In genomic region chr6:110357696-110358535, GRCh38 we compare ENCODE assay signal across 8 cellular contexts. TPM values are rescaled to one million over a fixed set of nuclear protein-coding genes. Genes with fewer than 3 reads are reported as not detected.
A peak's percentile ranks its signal among the peaks of the same experiment; 100 is the strongest.
DNase-seq lines count a peak whose midpoint lies in the region; ATAC-seq and TF ChIP-seq lines count a peak whose summit lies in the region.

TSS of gene METTL24 (minus strand) at chr6:110358349. CDS start at chr6:110358272, 77 bp downstream.

- peak within 1 kb of the TSS; percentile 89 for H3K4me3 Mint-ChIP-seq in CD8-positive, alpha-beta T cell

- TF ChIP-seq POLR2A in suprapubic skin (IDR thresholded peaks at IDR 0.05), result no peak

- no peak for TF ChIP-seq CTCF in CD8-positive, alpha-beta T cell (IDR thresholded peaks at IDR 0.05)
- TF ChIP-seq CTCF in brain microvascular endothelial cell (IDR thresholded peaks at IDR 0.05; ENCODE audit: low read depth, low read length, missing control alignments), result no peak
- no peak for TF ChIP-seq CTCF in suprapubic skin (IDR thresholded peaks at IDR 0.05)

- CTCF ChIA-PET in CD8-positive, alpha-beta T cell (lab: Charles Lee), result interaction anchor here (1.4 kb wide), 1 partner anchor 31 kb away, joined by 3 read pairs; no protein-coding TSS in a partner anchor

- POLR2A ChIA-PET in CD8-positive, alpha-beta T cell (lab: Charles Lee), result interaction anchor here (0.8 kb wide), 1 partner anchor 318 kb away, joined by 3 read pairs; no protein-coding TSS in a partner anchor

- no peaks in the 10 kb centered on the region for H3K9me3 Mint-ChIP-seq in CD8-positive, alpha-beta T cell

- DNase-seq in CD8-positive, alpha-beta T cell, result peak in 5 of 7 experiments; percentile 13 to 62 (median 21)
- DNase-seq in HuH-7 (ENCODE audit: low spot score), result peak; percentile 67
- DNase-seq in brain microvascular endothelial cell, result no peak
- DNase-seq in left colon, result peak in 1 of 2 donors; percentile 22
- no peak for DNase-seq in suprapubic skin (ENCODE audit: low spot score in 2 of 2)
- no peak for DNase-seq in ureter (ENCODE audit: low spot score)

- 0% methylated on average over 12 of the region's 103 CpGs for WGBS in suprapubic skin

- H3K4me1 ChIP-seq in CD8-positive, alpha-beta T cell (ENCODE audit: insufficient read depth, low read length), result peaks cover 17% of the 10 kb centered on the region
- peaks cover 19% of the 10 kb centered on the region for H3K4me1 ChIP-seq in suprapubic skin

- peaks cover 19% of the 10 kb centered on the region for H3K4me1 Mint-ChIP-seq in CD8-positive, alpha-beta T cell (ENCODE audit: low read depth)

- in situ Hi-C loops in brain microvascular endothelial cell (cut with HindIII; ENCODE audit: low pct_ligation_motif_present, low sequenced_read_pairs), result no loop called here

- peak within 1 kb of the TSS; percentile 57 for H3K4me3 ChIP-seq in CD8-positive, alpha-beta T cell (ENCODE audit: low read depth, low read length)
- peak within 1 kb of the TSS; percentile 48 for H3K4me3 ChIP-seq in brain microvascular endothelial cell (ENCODE audit: low read depth, low read length)
- peak within 1 kb of the TSS; percentile 62 for H3K4me3 ChIP-seq in suprapubic skin

- TF ChIP-seq EP300 in suprapubic skin (IDR thresholded peaks at IDR 0.05), result no peak

- H3K9me3 ChIP-seq in CD8-positive, alpha-beta T cell (ENCODE audit: low read length), result no peaks in the 10 kb centered on the region
- H3K9me3 ChIP-seq in suprapubic skin, result no peaks in the 10 kb centered on the region

- intact Hi-C loops in CD8-positive, alpha-beta T cell (cut with DNase I, micrococcal nuclease), result loop anchor here (5.0 to 10.0 kb wide), 2 partner anchors 63 to 181 kb away; partner anchors contain the start of gene WASF1 (in 1 of the 2)
- intact Hi-C loops in left colon (cut with DNase I, micrococcal nuclease), result no loop called here

- H3K27ac ChIP-seq in CD8-positive, alpha-beta T cell (ENCODE audit: low read depth, low read length), result peak within 1 kb of the TSS; percentile 7
- no peak within 1 kb of the TSS for H3K27ac ChIP-seq in brain microvascular endothelial cell
- peak within 1 kb of the TSS; percentile 83 for H3K27ac ChIP-seq in suprapubic skin

- H3K36me3 Mint-ChIP-seq in CD8-positive, alpha-beta T cell, result peaks cover 2% of the 10 kb centered on the region

- H3K27me3 ChIP-seq in CD8-positive, alpha-beta T cell (ENCODE audit: insufficient read depth, low read length), result no peaks in the 10 kb centered on the region
- H3K27me3 ChIP-seq in brain microvascular endothelial cell (replicated peaks), result no peaks in the 10 kb centered on the region
- H3K27me3 ChIP-seq in suprapubic skin, result peaks cover 40% of the 10 kb centered on the region

- H3K27me3 Mint-ChIP-seq in CD8-positive, alpha-beta T cell (ENCODE audit: low read depth), result peaks cover 28% of the 10 kb centered on the region

- H3K36me3 ChIP-seq in CD8-positive, alpha-beta T cell (ENCODE audit: insufficient read depth, low read length), result no peaks in the 10 kb centered on the region
- H3K36me3 ChIP-seq in brain microvascular endothelial cell (replicated peaks), result no peaks in the 10 kb centered on the region
- H3K36me3 ChIP-seq in suprapubic skin, result no peaks in the 10 kb centered on the region

- ATAC-seq in CD8-positive, alpha-beta T cell, result peak; percentile 63
- ATAC-seq in left colon, result peak; percentile 58
- no peak for ATAC-seq in GM21423 (IDR thresholded peaks at IDR 0.05; ENCODE audit: unreplicated experiment)
- ATAC-seq in GM21576 (IDR thresholded peaks at IDR 0.05; ENCODE audit: unreplicated experiment), result no peak

- peak within 1 kb of the TSS; percentile 85 for H3K27ac Mint-ChIP-seq in CD8-positive, alpha-beta T cell

RNA-seq across cellular contexts. Expression of gene METTL24, which starts in this region (rescaled TPM):
- total RNA-seq in CD8-positive, alpha-beta T cell, result under 1 TPM in 1 of 2 experiments, not detected in 1; 0.33 TPM
- total RNA-seq in left colon (1 to 10 TPM in 1 of 2 donors, under 1 TPM in 1; 0.31 to 4.3 TPM), suprapubic skin (1 to 10 TPM in 1 of 4 donors, under 1 TPM in 1, not detected in 2; 0.45 to 1.7 TPM), ureter (8.1 TPM)

Comparison
In these comparisons a context has a peak if more than half of its experiments do, and no peak if none do; other contexts are left out.
1. Peak in DNase-seq, ATAC-seq, H3K4me3 ChIP-seq and H3K27ac ChIP-seq in CD8-positive, alpha-beta T cell; RNA of the gene not detected or under 1 TPM.
2. intact Hi-C loops: an anchor here in CD8-positive, alpha-beta T cell (5.0 to 10.0 kb wide); none called in left colon.